8 cellular contexts compared by ENCODE assay signal in the genomic region with DNA sequence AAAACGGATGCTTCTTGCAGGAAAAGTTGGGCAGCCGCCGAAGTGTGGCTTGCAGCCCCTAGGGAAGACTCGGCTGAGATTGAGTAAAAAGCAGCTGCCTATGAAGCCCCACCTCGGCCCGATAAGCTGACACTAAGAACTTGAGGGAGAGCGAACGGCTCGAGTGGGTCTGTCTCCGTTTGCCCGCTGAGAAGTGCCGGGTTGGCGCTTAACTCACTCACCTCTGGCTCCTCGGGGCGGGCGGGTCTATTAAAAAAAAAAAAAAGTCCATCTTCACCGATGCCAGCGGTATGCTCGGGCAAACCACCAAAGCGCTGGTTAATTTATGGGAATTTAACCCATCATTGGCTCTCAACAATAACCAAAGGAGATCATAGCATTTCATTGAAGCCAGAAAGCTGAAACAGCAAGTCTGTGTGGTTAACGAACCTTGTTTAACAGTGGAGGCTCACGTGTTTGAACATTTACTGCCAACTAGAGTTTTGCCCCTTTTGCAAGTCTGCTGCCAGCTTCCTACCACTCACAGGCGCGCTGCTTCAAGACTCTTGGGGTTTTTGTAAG. TPM values are rescaled to one million over a fixed set of nuclear protein-coding genes. Genes with fewer than 3 reads are reported as not detected.
A peak's percentile ranks its signal among the peaks of the same experiment; 100 is the strongest.
DNase-seq lines count a peak whose midpoint lies in the region; ATAC-seq and TF ChIP-seq lines count a peak whose summit lies in the region.

No MANE protein-coding gene starts in this region.

- peak overlapping the region; percentile 79 for H3K4me3 Mint-ChIP-seq in activated naive CD4-positive, alpha-beta T cell treated with anti-CD3 and anti-CD28 coated beads for 36 hours
- peak overlapping the region; percentile 79 for H3K4me3 Mint-ChIP-seq in osteocyte (ENCODE audit: unreplicated experiment)

- in situ Hi-C loops in Panc1 (cut with HindIII; ENCODE audit: low pct_unique_long_range_greater_than_20kb, low sequenced_read_pairs), result no loop called here

- H3K27ac Mint-ChIP-seq in activated naive CD4-positive, alpha-beta T cell treated with anti-CD3 and anti-CD28 coated beads for 36 hours, result no peak overlapping the region
- peak overlapping the region; percentile 78 for H3K27ac Mint-ChIP-seq in osteocyte (ENCODE audit: unreplicated experiment)

- CTCF ChIA-PET in AG04449 (lab: Yijun Ruan, JAX) (interaction anchor here (0.8 to 3.2 kb wide), 6 partner anchors 28 to 285 kb away, joined by 3 to 25 read pairs (median 4); no protein-coding TSS in a partner anchor), Panc1 (lab: Charles Lee) (no interaction called here)
- CTCF ChIA-PET in activated naive CD4-positive, alpha-beta T cell treated with anti-CD3 and anti-CD28 coated beads for 36 hours (lab: Charles Lee), result interaction anchor here (0.6 to 2.7 kb wide), 5 partner anchors 22 to 364 kb away, joined by 3 to 8 read pairs (median 4); no protein-coding TSS in a partner anchor

- H3K36me3 ChIP-seq in Panc1 (ENCODE audit: control insufficient read depth, insufficient read depth, low read length), result no peaks in the 10 kb centered on the region

- H3K4me3 ChIP-seq in AG04449 (ENCODE audit: low read depth, low read length) (peak overlapping the region; percentile 76), Panc1 (ENCODE audit: low read depth in 2 of 2, low read length in 2 of 2) (peak overlapping the region; percentile 71 to 77)

- POLR2A ChIA-PET in AG04449 (lab: Yijun Ruan, JAX) (interaction anchor here (0.8 to 1.5 kb wide), 3 partner anchors 22 to 53 kb away, joined by 4 to 5 read pairs (median 4); no protein-coding TSS in a partner anchor), Panc1 (lab: Charles Lee) (interaction anchor here (0.7 kb wide), 2 partner anchors 107 to 194 kb away, joined by 3 to 6 read pairs; no protein-coding TSS in a partner anchor)

- H3K4me1 Mint-ChIP-seq in activated naive CD4-positive, alpha-beta T cell treated with anti-CD3 and anti-CD28 coated beads for 36 hours (ENCODE audit: low read depth), result peaks cover 44% of the 10 kb centered on the region
- peaks cover 49% of the 10 kb centered on the region for H3K4me1 Mint-ChIP-seq in osteocyte (ENCODE audit: unreplicated experiment)

- H3K9me3 Mint-ChIP-seq in activated naive CD4-positive, alpha-beta T cell treated with anti-CD3 and anti-CD28 coated beads for 36 hours, result no peaks in the 10 kb centered on the region
- H3K9me3 Mint-ChIP-seq in osteocyte (ENCODE audit: unreplicated experiment), result no peaks in the 10 kb centered on the region

- H3K9me3 ChIP-seq in Panc1 (ENCODE audit: control insufficient read depth, insufficient read depth, low read depth, low read length), result no peaks in the 10 kb centered on the region

- TF ChIP-seq CTCF in AG04449 (IDR thresholded peaks at IDR 0.05; ENCODE audit: insufficient read depth, low read length, missing control alignments) (no peak), Panc1 (IDR thresholded peaks at IDR 0.05) (no peak), osteocyte (IDR thresholded peaks at IDR 0.05) (no peak)

- peak; percentile 0 for ATAC-seq in GM21367 (IDR thresholded peaks at IDR 0.05; ENCODE audit: unreplicated experiment)
- peak; percentile 33; the same call in 1 of the 2 replicates for ATAC-seq in Panc1
- peak; percentile 38 for ATAC-seq in Right ventricle myocardium inferior
- no peak for ATAC-seq in GM19455 (IDR thresholded peaks at IDR 0.05; ENCODE audit: unreplicated experiment)

- no peak for DNase-seq in AG04449 (ENCODE audit: low read depth, low spot score)
- DNase-seq in Panc1 (ENCODE audit: low read depth, low spot score), result no peak
- peak; percentile 41 for DNase-seq in activated naive CD4-positive, alpha-beta T cell treated with anti-CD3 and anti-CD28 coated beads for 36 hours
- peak; percentile 81 for DNase-seq in Right ventricle myocardium inferior (ENCODE audit: missing footprints)
- DNase-seq in osteocyte (ENCODE audit: extremely low spot score, unreplicated experiment), result no peak
- no peak for DNase-seq in foreskin melanocyte

- H3K27ac ChIP-seq in Panc1 (ENCODE audit: low read length), result peak overlapping the region; percentile 69

- peaks cover 32% of the 10 kb centered on the region for H3K4me1 ChIP-seq in Panc1 (ENCODE audit: control insufficient read depth, insufficient read depth, low read length)

- BruUV-seq in Panc1 (replicated peaks; lab: Mats Ljungman, UMichigan), result no TSS peak

- no peaks in the 10 kb centered on the region for H3K27me3 ChIP-seq in Panc1 (ENCODE audit: control insufficient read depth, insufficient read depth, low read length)

- no peaks in the 10 kb centered on the region for H3K36me3 Mint-ChIP-seq in activated naive CD4-positive, alpha-beta T cell treated with anti-CD3 and anti-CD28 coated beads for 36 hours (ENCODE audit: low read depth)
- H3K36me3 Mint-ChIP-seq in osteocyte (ENCODE audit: unreplicated experiment), result peaks cover 4% of the 10 kb centered on the region

- no peaks in the 10 kb centered on the region for H3K27me3 Mint-ChIP-seq in activated naive CD4-positive, alpha-beta T cell treated with anti-CD3 and anti-CD28 coated beads for 36 hours (ENCODE audit: low read depth)
- H3K27me3 Mint-ChIP-seq in osteocyte (ENCODE audit: unreplicated experiment), result no peaks in the 10 kb centered on the region

- intact Hi-C loops in Panc1 (cut with micrococcal nuclease; ENCODE audit: unreplicated experiment), result no loop called here
- intact Hi-C loops in activated naive CD4-positive, alpha-beta T cell treated with anti-CD3 and anti-CD28 coated beads for 36 hours (cut with micrococcal nuclease), result loop anchor here (1.0 to 2.0 kb wide), 4 partner anchors 22 to 123 kb away; partner anchors contain the start of genes CHTF8, UTP4 and VPS4A
- intact Hi-C loops in Right ventricle myocardium inferior (cut with DNase I), result no loop called here

RNA-seq across cellular contexts. Expression of gene SNTB2, which starts 1.0 kb away (rescaled TPM):
- total RNA-seq in Panc1 (2021; ENCODE audit: unreplicated experiment) (40.8 TPM), Right ventricle myocardium inferior (16.5 TPM), osteocyte (39.6 and 45.6 TPM in 2 replicates)
- 13.5 TPM for polyA plus RNA-seq in Panc1 (2012; ENCODE audit: insufficient read length)
- 1 to 10 TPM; 7.3 to 7.8 TPM for total RNA-seq in activated naive CD4-positive, alpha-beta T cell treated with anti-CD3 and anti-CD28 coated beads for 36 hours

RNA-seq across cellular contexts. Expression of gene UTP4, which starts 55.5 kb away (rescaled TPM):
- 61.7 TPM for total RNA-seq in Panc1 (2021; ENCODE audit: unreplicated experiment)
- polyA plus RNA-seq in Panc1 (2012; ENCODE audit: insufficient read length), result 41.6 TPM
- 10 to 100 TPM; 62.6 to 69.8 TPM for total RNA-seq in activated naive CD4-positive, alpha-beta T cell treated with anti-CD3 and anti-CD28 coated beads for 36 hours
- total RNA-seq in Right ventricle myocardium inferior, result 26.6 TPM
- 41.6 and 41.8 TPM in 2 replicates for total RNA-seq in osteocyte

RNA-seq across cellular contexts. Expression of gene CHTF8, which starts 55.6 kb away (rescaled TPM):
- total RNA-seq in Panc1 (2021; ENCODE audit: unreplicated experiment) (116 TPM), Right ventricle myocardium inferior (58.3 TPM), osteocyte (88.0 and 91.7 TPM in 2 replicates)
- polyA plus RNA-seq in Panc1 (2012; ENCODE audit: insufficient read length), result 85.0 TPM
- 100 to 1,000 TPM; 114 to 117 TPM for total RNA-seq in activated naive CD4-positive, alpha-beta T cell treated with anti-CD3 and anti-CD28 coated beads for 36 hours

Comparison
In these comparisons a context has a peak if more than half of its experiments do, and no peak if none do; other contexts are left out.
1. DNase-seq: peak in activated naive CD4-positive, alpha-beta T cell treated with anti-CD3 and anti-CD28 coated beads for 36 hours (single experiment) and Right ventricle myocardium inferior (single experiment); none in AG04449 (single experiment), Panc1 (single experiment), osteocyte (single experiment) and foreskin melanocyte (single experiment).